1 cellular context compared by ENCODE assay signal in the genomic region with DNA sequence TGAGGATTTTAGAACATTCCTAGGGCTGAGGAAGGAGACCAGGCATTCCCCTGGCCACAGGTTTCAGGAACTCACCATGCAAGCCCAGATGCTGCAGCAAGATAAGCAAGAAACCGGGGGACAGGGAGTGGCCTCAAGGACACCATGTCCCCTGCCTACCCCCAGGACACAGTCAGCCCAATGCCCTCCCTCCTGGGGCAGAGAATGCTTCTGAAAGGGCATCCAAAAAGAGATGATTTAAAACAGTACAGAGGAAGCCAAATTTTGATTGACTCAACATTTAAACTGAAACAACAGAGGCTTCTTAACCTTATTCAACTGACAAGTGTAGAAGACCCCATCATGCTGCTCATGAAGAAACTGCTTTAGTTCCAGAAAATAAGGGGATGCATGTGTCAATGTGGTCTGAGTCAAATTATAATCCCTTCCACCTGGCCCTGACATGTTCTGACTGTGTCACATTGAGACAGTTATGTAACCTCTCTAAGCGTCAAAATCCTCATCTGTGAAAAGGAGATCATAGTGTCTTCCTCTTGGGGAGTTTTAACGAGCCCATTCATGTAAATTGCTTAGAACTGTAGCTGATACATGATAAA.
A peak's percentile ranks its signal among the peaks of the same experiment; 100 is the strongest.
TF ChIP-seq lines count a peak whose summit lies in the region.

No MANE protein-coding gene starts in this region.

TF ChIP-seq in K562, 482 proteins besides CTCF, POLR2A, EP300 and RAD21 (continued from another document and continues in another):
- TF ChIP-seq, protein P1, sequence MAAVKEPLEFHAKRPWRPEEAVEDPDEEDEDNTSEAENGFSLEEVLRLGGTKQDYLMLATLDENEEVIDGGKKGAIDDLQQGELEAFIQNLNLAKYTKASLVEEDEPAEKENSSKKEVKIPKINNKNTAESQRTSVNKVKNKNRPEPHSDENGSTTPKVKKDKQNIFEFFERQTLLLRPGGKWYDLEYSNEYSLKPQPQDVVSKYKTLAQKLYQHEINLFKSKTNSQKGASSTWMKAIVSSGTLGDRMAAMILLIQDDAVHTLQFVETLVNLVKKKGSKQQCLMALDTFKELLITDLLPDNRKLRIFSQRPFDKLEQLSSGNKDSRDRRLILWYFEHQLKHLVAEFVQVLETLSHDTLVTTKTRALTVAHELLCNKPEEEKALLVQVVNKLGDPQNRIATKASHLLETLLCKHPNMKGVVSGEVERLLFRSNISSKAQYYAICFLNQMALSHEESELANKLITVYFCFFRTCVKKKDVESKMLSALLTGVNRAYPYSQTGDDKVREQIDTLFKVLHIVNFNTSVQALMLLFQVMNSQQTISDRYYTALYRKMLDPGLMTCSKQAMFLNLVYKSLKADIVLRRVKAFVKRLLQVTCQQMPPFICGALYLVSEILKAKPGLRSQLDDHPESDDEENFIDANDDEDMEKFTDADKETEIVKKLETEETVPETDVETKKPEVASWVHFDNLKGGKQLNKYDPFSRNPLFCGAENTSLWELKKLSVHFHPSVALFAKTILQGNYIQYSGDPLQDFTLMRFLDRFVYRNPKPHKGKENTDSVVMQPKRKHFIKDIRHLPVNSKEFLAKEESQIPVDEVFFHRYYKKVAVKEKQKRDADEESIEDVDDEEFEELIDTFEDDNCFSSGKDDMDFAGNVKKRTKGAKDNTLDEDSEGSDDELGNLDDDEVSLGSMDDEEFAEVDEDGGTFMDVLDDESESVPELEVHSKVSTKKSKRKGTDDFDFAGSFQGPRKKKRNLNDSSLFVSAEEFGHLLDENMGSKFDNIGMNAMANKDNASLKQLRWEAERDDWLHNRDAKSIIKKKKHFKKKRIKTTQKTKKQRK (IDR thresholded peaks at IDR 0.05; ENCODE audit: borderline replicate concordance, low read depth, low read length), result no peak
- no peak for TF ChIP-seq ZNF75A (CRISPR knock-in tag; IDR thresholded peaks at IDR 0.05)
- TF ChIP-seq, protein P2, sequence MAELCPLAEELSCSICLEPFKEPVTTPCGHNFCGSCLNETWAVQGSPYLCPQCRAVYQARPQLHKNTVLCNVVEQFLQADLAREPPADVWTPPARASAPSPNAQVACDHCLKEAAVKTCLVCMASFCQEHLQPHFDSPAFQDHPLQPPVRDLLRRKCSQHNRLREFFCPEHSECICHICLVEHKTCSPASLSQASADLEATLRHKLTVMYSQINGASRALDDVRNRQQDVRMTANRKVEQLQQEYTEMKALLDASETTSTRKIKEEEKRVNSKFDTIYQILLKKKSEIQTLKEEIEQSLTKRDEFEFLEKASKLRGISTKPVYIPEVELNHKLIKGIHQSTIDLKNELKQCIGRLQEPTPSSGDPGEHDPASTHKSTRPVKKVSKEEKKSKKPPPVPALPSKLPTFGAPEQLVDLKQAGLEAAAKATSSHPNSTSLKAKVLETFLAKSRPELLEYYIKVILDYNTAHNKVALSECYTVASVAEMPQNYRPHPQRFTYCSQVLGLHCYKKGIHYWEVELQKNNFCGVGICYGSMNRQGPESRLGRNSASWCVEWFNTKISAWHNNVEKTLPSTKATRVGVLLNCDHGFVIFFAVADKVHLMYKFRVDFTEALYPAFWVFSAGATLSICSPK (IDR thresholded peaks at IDR 0.05; ENCODE audit: borderline replicate concordance), result no peak
- no peak for TF ChIP-seq ILF3 (IDR thresholded peaks at IDR 0.05; ENCODE audit: borderline replicate concordance)
- TF ChIP-seq POLR2B (IDR thresholded peaks at IDR 0.05; ENCODE audit: low read depth, partially characterized antibody), result no peak
- no peak for TF ChIP-seq DDX20 (tag; IDR thresholded peaks at IDR 0.05; ENCODE audit: low read depth)
- TF ChIP-seq MTA2 (IDR thresholded peaks at IDR 0.05; ENCODE audit: low read depth), result peak; percentile 41; the same call in 1 of the 2 replicates
- TF ChIP-seq TAL1 (IDR thresholded peaks at IDR 0.05), result peak; percentile 70
- TF ChIP-seq HDAC8 (tag; IDR thresholded peaks at IDR 0.05), result no peak
- TF ChIP-seq, protein P3, sequence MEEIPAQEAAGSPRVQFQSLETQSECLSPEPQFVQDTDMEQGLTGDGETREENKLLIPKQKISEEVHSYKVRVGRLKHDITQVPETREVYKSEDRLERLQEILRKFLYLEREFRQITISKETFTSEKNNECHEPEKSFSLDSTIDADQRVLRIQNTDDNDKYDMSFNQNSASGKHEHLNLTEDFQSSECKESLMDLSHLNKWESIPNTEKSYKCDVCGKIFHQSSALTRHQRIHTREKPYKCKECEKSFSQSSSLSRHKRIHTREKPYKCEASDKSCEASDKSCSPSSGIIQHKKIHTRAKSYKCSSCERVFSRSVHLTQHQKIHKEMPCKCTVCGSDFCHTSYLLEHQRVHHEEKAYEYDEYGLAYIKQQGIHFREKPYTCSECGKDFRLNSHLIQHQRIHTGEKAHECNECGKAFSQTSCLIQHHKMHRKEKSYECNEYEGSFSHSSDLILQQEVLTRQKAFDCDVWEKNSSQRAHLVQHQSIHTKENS (CRISPR knock-in tag; IDR thresholded peaks at IDR 0.05), result no peak
- no peak for TF ChIP-seq BCL6 (CRISPR knock-in tag; IDR thresholded peaks at IDR 0.05)
- TF ChIP-seq GTF2F1 (IDR thresholded peaks at IDR 0.05; ENCODE audit: low read depth, low read length), result no peak
- TF ChIP-seq ZZZ3 (IDR thresholded peaks at IDR 0.05), result no peak
- TF ChIP-seq, protein P4, sequence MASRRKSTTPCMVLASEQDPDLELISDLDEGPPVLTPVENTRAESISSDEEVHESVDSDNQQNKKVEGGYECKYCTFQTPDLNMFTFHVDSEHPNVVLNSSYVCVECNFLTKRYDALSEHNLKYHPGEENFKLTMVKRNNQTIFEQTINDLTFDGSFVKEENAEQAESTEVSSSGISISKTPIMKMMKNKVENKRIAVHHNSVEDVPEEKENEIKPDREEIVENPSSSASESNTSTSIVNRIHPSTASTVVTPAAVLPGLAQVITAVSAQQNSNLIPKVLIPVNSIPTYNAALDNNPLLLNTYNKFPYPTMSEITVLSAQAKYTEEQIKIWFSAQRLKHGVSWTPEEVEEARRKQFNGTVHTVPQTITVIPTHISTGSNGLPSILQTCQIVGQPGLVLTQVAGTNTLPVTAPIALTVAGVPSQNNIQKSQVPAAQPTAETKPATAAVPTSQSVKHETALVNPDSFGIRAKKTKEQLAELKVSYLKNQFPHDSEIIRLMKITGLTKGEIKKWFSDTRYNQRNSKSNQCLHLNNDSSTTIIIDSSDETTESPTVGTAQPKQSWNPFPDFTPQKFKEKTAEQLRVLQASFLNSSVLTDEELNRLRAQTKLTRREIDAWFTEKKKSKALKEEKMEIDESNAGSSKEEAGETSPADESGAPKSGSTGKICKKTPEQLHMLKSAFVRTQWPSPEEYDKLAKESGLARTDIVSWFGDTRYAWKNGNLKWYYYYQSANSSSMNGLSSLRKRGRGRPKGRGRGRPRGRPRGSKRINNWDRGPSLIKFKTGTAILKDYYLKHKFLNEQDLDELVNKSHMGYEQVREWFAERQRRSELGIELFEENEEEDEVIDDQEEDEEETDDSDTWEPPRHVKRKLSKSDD (conservative IDR thresholded peaks at IDR 0.05; ENCODE audit: low read length), result no peak
- TF ChIP-seq NBN (IDR thresholded peaks at IDR 0.05; ENCODE audit: low read depth), result no peak
- no peak for TF ChIP-seq MTA1 (IDR thresholded peaks at IDR 0.05; ENCODE audit: borderline replicate concordance)
- peak in 1 of 2 experiments; percentile 27; a peak in 1 of 4 replicates for TF ChIP-seq TEAD1 (CRISPR knock-in tag; IDR thresholded peaks at IDR 0.05)
- no peak for TF ChIP-seq FUS (optimal IDR thresholded peaks at IDR 0.05; ENCODE audit: low read depth, low read length)
- TF ChIP-seq CXXC5 (CRISPR knock-in tag; IDR thresholded peaks at IDR 0.05), result 0 out of 2 replicates have a peak, but pooled peaks have one; percentile 14
- TF ChIP-seq SMARCA4 (IDR thresholded peaks at IDR 0.05), result peak; percentile 79
- TF ChIP-seq, protein P5, sequence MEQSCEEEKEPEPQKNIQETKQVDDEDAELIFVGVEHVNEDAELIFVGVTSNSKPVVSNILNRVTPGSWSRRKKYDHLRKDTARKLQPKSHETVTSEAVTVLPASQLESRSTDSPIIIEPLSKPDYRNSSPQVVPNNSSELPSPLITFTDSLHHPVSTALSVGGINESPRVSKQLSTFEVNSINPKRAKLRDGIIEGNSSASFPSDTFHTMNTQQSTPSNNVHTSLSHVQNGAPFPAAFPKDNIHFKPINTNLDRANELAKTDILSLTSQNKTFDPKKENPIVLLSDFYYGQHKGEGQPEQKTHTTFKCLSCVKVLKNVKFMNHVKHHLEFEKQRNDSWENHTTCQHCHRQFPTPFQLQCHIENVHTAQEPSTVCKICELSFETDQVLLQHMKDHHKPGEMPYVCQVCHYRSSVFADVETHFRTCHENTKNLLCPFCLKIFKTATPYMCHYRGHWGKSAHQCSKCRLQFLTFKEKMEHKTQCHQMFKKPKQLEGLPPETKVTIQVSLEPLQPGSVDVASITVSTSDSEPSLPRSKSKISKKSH (CRISPR knock-in tag; IDR thresholded peaks at IDR 0.05), result no peak
- TF ChIP-seq RUNX1 (IDR thresholded peaks at IDR 0.05; ENCODE audit: low read depth), result no peak
- TF ChIP-seq, protein P6, sequence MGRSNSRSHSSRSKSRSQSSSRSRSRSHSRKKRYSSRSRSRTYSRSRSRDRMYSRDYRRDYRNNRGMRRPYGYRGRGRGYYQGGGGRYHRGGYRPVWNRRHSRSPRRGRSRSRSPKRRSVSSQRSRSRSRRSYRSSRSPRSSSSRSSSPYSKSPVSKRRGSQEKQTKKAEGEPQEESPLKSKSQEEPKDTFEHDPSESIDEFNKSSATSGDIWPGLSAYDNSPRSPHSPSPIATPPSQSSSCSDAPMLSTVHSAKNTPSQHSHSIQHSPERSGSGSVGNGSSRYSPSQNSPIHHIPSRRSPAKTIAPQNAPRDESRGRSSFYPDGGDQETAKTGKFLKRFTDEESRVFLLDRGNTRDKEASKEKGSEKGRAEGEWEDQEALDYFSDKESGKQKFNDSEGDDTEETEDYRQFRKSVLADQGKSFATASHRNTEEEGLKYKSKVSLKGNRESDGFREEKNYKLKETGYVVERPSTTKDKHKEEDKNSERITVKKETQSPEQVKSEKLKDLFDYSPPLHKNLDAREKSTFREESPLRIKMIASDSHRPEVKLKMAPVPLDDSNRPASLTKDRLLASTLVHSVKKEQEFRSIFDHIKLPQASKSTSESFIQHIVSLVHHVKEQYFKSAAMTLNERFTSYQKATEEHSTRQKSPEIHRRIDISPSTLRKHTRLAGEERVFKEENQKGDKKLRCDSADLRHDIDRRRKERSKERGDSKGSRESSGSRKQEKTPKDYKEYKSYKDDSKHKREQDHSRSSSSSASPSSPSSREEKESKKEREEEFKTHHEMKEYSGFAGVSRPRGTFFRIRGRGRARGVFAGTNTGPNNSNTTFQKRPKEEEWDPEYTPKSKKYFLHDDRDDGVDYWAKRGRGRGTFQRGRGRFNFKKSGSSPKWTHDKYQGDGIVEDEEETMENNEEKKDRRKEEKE (IDR thresholded peaks at IDR 0.05; ENCODE audit: borderline replicate concordance in 1 of 2, control insufficient read depth in 1 of 2, low read depth in 2 of 2, low read length in 1 of 2), result no peak
- TF ChIP-seq, protein P7, sequence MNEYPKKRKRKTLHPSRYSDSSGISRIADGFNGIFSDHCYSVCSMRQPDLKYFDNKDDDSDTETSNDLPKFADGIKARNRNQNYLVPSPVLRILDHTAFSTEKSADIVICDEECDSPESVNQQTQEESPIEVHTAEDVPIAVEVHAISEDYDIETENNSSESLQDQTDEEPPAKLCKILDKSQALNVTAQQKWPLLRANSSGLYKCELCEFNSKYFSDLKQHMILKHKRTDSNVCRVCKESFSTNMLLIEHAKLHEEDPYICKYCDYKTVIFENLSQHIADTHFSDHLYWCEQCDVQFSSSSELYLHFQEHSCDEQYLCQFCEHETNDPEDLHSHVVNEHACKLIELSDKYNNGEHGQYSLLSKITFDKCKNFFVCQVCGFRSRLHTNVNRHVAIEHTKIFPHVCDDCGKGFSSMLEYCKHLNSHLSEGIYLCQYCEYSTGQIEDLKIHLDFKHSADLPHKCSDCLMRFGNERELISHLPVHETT (CRISPR knock-in tag; conservative IDR thresholded peaks at IDR 0.05 in 1 of 2, IDR thresholded peaks at IDR 0.05 in 1 of 2), result 0 out of 4 replicates have a peak, but pooled peaks of 1 of the 2 experiments have one; percentile 22
- TF ChIP-seq ZNF76 (CRISPR knock-in tag; IDR thresholded peaks at IDR 0.05; ENCODE audit: borderline replicate concordance), result no peak
- TF ChIP-seq KDM1A (IDR thresholded peaks at IDR 0.05), result no peak
- TF ChIP-seq KLF6 (CRISPR knock-in tag; IDR thresholded peaks at IDR 0.05; ENCODE audit: borderline replicate concordance), result no peak
- no peak for TF ChIP-seq MXI1 (IDR thresholded peaks at IDR 0.05; ENCODE audit: low read depth, low read length)
- TF ChIP-seq ZNF174 (CRISPR knock-in tag; IDR thresholded peaks at IDR 0.05), result no peak
- TF ChIP-seq ZNF57 (CRISPR knock-in tag; IDR thresholded peaks at IDR 0.05), result no peak
- TF ChIP-seq ZNF175 (CRISPR knock-in tag; IDR thresholded peaks at IDR 0.05; ENCODE audit: low read depth), result no peak; the same call in 1 of the 2 replicates
- 0 out of 4 replicates have a peak, but pooled peaks of 1 of the 2 experiments have one; percentile 21 for TF ChIP-seq RCOR1 (IDR thresholded peaks at IDR 0.05; ENCODE audit: borderline replicate concordance in 1 of 2, low read depth in 2 of 2, low read length in 2 of 2)
- peak; percentile 87 for TF ChIP-seq ARID1B (IDR thresholded peaks at IDR 0.05)
- TF ChIP-seq ZNF197 (CRISPR knock-in tag; IDR thresholded peaks at IDR 0.05; ENCODE audit: low read depth), result 0 out of 2 replicates have a peak, but pooled peaks have one; percentile 61
- TF ChIP-seq, protein P8, sequence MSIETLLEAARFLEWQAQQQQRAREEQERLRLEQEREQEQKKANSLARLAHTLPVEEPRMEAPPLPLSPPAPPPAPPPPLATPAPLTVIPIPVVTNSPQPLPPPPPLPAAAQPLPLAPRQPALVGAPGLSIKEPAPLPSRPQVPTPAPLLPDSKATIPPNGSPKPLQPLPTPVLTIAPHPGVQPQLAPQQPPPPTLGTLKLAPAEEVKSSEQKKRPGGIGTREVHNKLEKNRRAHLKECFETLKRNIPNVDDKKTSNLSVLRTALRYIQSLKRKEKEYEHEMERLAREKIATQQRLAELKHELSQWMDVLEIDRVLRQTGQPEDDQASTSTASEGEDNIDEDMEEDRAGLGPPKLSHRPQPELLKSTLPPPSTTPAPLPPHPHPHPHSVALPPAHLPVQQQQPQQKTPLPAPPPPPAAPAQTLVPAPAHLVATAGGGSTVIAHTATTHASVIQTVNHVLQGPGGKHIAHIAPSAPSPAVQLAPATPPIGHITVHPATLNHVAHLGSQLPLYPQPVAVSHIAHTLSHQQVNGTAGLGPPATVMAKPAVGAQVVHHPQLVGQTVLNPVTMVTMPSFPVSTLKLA (conservative IDR thresholded peaks at IDR 0.05), result peak in 1 of 2 experiments; percentile 26; a peak in 2 of 4 replicates
- TF ChIP-seq, protein P9, sequence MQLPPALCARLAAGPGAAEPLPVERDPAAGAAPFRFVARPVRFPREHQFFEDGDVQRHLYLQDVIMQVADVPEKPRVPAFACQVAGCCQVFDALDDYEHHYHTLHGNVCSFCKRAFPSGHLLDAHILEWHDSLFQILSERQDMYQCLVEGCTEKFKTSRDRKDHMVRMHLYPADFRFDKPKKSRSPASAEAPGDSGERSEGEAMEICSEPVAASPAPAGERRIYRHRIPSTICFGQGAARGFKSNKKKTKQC (CRISPR knock-in tag; IDR thresholded peaks at IDR 0.05), result no peak
- TF ChIP-seq ZNF561 (CRISPR knock-in tag; conservative IDR thresholded peaks at IDR 0.05), result no peak
- 0 out of 2 replicates have a peak, but pooled peaks have one; percentile 21 for TF ChIP-seq MTA3 (IDR thresholded peaks at IDR 0.05; ENCODE audit: borderline replicate concordance)
- TF ChIP-seq MEIS2 (IDR thresholded peaks at IDR 0.05; ENCODE audit: partially characterized antibody), result no peak
- TF ChIP-seq NFYB (IDR thresholded peaks at IDR 0.05; ENCODE audit: extremely low read depth, insufficient read length), result no peak
- no peak for TF ChIP-seq HNRNPUL1 (IDR thresholded peaks at IDR 0.05; ENCODE audit: low read length)
- TF ChIP-seq YY1 (IDR thresholded peaks at IDR 0.05; ENCODE audit: borderline replicate concordance in 1 of 3, control insufficient read depth in 1 of 3, extremely low read depth in 1 of 3, insufficient read depth in 3 of 3, insufficient read length in 1 of 3, insufficient replicate concordance in 2 of 3, low read depth in 1 of 3, low read length in 2 of 3), result peak in 1 of 3 experiments; percentile 16
